In genomic region chr12:92739099-92739498, GRCh38 we compare ENCODE assay signal across 1 cellular context.
TF ChIP-seq lines count a peak whose summit lies in the region.

No MANE protein-coding gene starts in this region.

TF ChIP-seq in H1, 55 proteins besides CTCF, POLR2A, EP300 and RAD21:
- no peak for TF ChIP-seq POLR2AphosphoS5 (IDR thresholded peaks at IDR 0.05; ENCODE audit: low read depth, low read length)
- no peak for TF ChIP-seq CEBPB (IDR thresholded peaks at IDR 0.05; ENCODE audit: low read depth, low read length)
- no peak for TF ChIP-seq JUN (IDR thresholded peaks at IDR 0.05; ENCODE audit: low read depth, low read length)
- no peak for TF ChIP-seq CBX8 (IDR thresholded peaks at IDR 0.05; ENCODE audit: borderline replicate concordance, low read depth, low read length)
- no peak for TF ChIP-seq HDAC2 (IDR thresholded peaks at IDR 0.05; ENCODE audit: borderline replicate concordance in 1 of 2, low read depth in 2 of 2, low read length in 2 of 2)
- peak; percentile 62 for TF ChIP-seq MAX (IDR thresholded peaks at IDR 0.05)
- TF ChIP-seq SP2 (IDR thresholded peaks at IDR 0.05; ENCODE audit: low read length), result no peak
- no peak for TF ChIP-seq CHD2 (IDR thresholded peaks at IDR 0.05; ENCODE audit: low read length)
